ENCODE assay signal across 16 cellular contexts in the genomic region with DNA sequence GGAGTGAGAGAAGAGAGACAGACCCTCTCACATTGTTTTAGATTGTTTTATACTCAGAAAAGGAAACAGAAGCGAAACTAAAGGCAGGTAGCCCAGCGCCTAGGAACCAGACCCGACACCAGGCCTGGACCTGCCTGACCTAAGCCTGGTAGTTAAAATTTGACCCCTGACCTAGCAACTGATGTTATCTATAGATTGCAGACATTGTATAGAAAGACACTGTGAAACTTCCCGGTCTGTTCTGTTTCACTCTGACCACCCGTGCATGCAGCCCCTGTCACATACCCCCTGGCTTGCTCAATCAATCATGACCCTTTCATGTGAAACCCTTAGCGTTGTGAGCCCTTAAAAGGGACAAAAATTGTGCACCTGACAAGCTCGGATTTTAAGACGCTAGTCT. TPM values are rescaled to one million over a fixed set of nuclear protein-coding genes. Genes with fewer than 3 reads are reported as not detected.
"Had no signal": no experiment of that assay in that cellular context is flagged by ENCODE, and none has a peak within 500 bp of the region (broad histone marks: within the 10 kb centered on the region; RNA-seq: fewer than 3 reads in every experiment).

No MANE protein-coding gene starts in this region.

- ATAC-seq: gastrocnemius medialis; left colon; stimulated activated naive CD8-positive, alpha-beta T cell treated with anti-CD3 and anti-CD28 coated beads, Interleukin-15, Interleukin-2, amounts not matched to agents 100 U/mL and 50 U/mL, for 24 hours had no signal

- H3K36me3 ChIP-seq: adrenal gland, ascending aorta, esophagus squamous epithelium, gastrocnemius medialis had no signal

- H3K9me3 ChIP-seq: adrenal gland, ascending aorta, esophagus squamous epithelium, gastrocnemius medialis had no signal

- H3K4me3 ChIP-seq: adrenal gland, esophagus squamous epithelium, gastrocnemius medialis had no signal

- H3K27ac ChIP-seq: adrenal gland, ascending aorta, dorsolateral prefrontal cortex, esophagus squamous epithelium, gastrocnemius medialis had no signal

- H3K4me1 ChIP-seq: adrenal gland, gastrocnemius medialis had no signal

- DNase-seq: activated CD4-positive, alpha-beta memory T cell treated with anti-CD3 and anti-CD28 coated beads, Interleukin-2, amount 10 ng/mL, durations not matched to agents 7 days and 5 days; activated CD4-positive, alpha-beta T cell treated with anti-CD3 and anti-CD28 coated beads for 48 hours; activated gamma-delta T cell treated with Interleukin-2 at 50 U/mL for 16 hours; adrenal gland; esophagus squamous epithelium; gastrocnemius medialis; left colon; occipital lobe; retina; stimulated activated CD4-positive, alpha-beta T cell treated with anti-CD3 and anti-CD28 coated beads, Interleukin-4, amount 100 ng/mL, for 24 hours; stimulated activated naive CD8-positive, alpha-beta T cell treated with anti-CD3 and anti-CD28 coated beads, Interleukin-15, Interleukin-2, amounts not matched to agents 100 U/mL and 50 U/mL, for 24 hours had no signal

- H3K27me3 ChIP-seq: ascending aorta, gastrocnemius medialis had no signal

- FAIRE-seq: colon, keratinocyte, urothelium cell line had no signal

RNA-seq across cellular contexts. Expression of gene VIPR2, which starts 31.6 kb away (rescaled TPM):
- polyA plus RNA-seq: keratinocyte had no signal
